1 cellular context compared by ENCODE assay signal in the genomic region with DNA sequence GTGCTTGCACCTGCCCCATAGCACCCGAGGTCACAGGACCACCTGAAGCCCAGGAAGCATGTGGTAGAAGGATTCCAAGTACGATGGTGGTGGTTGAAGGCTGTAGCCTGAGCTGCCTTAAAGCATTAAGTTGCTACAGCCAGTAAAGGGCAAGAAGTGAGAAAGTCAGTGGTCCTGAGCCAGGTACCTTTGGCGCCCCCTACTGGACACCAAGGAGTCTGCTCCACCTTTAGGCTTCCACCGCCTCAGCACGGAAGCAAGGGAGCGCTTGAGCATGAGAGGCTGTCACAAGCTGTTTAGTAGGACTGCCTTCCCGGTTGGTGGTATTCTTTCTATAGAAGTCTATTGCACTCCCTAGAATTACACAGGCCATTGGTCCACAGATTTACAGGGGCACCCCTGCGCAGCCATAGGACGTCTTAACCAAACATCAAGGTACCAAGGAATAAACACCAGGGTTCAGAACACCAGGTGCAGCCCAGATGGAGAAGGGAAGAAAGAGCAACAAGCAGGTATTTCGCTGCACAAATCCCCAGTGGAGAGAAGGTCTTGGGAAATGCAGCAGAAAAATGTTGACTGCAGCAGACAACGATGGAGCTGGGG.
TF ChIP-seq lines count a peak whose summit lies in the region.

No MANE protein-coding gene starts in this region.

TF ChIP-seq in H1, 55 proteins besides CTCF, POLR2A, EP300 and RAD21:
- TF ChIP-seq TAF1 (IDR thresholded peaks at IDR 0.05; ENCODE audit: low read depth, low read length) (no peak), RXRA (IDR thresholded peaks at IDR 0.05; ENCODE audit: insufficient read depth, low read depth, low read length) (no peak), TAF7 (optimal IDR thresholded peaks at IDR 0.05; ENCODE audit: borderline replicate concordance, low read depth, low read length) (peak; percentile 21), EGR1 (IDR thresholded peaks at IDR 0.05; ENCODE audit: borderline replicate concordance, low read depth, low read length) (0 out of 2 replicates have a peak, but pooled peaks have one; percentile 12), GABPA (IDR thresholded peaks at IDR 0.05; ENCODE audit: borderline replicate concordance, insufficient read depth, low read length) (peak; percentile 55; the same call in 1 of the 2 replicates)
- TF ChIP-seq, protein P1, sequence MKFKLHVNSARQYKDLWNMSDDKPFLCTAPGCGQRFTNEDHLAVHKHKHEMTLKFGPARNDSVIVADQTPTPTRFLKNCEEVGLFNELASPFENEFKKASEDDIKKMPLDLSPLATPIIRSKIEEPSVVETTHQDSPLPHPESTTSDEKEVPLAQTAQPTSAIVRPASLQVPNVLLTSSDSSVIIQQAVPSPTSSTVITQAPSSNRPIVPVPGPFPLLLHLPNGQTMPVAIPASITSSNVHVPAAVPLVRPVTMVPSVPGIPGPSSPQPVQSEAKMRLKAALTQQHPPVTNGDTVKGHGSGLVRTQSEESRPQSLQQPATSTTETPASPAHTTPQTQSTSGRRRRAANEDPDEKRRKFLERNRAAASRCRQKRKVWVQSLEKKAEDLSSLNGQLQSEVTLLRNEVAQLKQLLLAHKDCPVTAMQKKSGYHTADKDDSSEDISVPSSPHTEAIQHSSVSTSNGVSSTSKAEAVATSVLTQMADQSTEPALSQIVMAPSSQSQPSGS (IDR thresholded peaks at IDR 0.05; ENCODE audit: low read length), result no peak
TF ChIP-seq in H1: peak in this region for 3.
